In genomic region chr18:37505321-37505720, GRCh38 we compare ENCODE assay signal across 16 cellular contexts.
"Had no signal": no experiment of that assay in that cellular context is flagged by ENCODE, and none has a peak within 500 bp of the region (broad histone marks: within the 10 kb centered on the region; RNA-seq: fewer than 3 reads in every experiment).

No MANE protein-coding gene starts in this region.

- ATAC-seq: gastroesophageal sphincter, heart right ventricle, left lung, left ventricle myocardium superior, lower lobe of right lung had no signal

- H3K36me3 ChIP-seq: esophagus muscularis mucosa, gastroesophageal sphincter, heart right ventricle, left lung, lower lobe of right lung had no signal

- H3K4me1 ChIP-seq: foreskin keratinocyte, gastroesophageal sphincter, heart right ventricle, left lung, lower lobe of right lung had no signal

- H3K4me3 ChIP-seq: coronary artery, dorsolateral prefrontal cortex, esophagus muscularis mucosa, gastroesophageal sphincter, heart right ventricle, left lung, lower lobe of right lung had no signal

- H3K27ac ChIP-seq: coronary artery, esophagus muscularis mucosa, foreskin keratinocyte, gastroesophageal sphincter, heart right ventricle, left lung, lower lobe of right lung had no signal

- H3K27me3 ChIP-seq: dorsolateral prefrontal cortex, foreskin keratinocyte had no signal

- DNase-seq: dermis blood vessel endothelial cell; dorsolateral prefrontal cortex; effector CD4-positive, alpha-beta T cell; effector memory CD4-positive, alpha-beta T cell; foreskin keratinocyte; heart right ventricle; hippocampal formation; left cardiac atrium; left lung; left ventricle myocardium superior; lower lobe of right lung; mesenchymal stem cell; midbrain had no signal
